ENCODE assay signal across 19 cellular contexts in the genomic region with DNA sequence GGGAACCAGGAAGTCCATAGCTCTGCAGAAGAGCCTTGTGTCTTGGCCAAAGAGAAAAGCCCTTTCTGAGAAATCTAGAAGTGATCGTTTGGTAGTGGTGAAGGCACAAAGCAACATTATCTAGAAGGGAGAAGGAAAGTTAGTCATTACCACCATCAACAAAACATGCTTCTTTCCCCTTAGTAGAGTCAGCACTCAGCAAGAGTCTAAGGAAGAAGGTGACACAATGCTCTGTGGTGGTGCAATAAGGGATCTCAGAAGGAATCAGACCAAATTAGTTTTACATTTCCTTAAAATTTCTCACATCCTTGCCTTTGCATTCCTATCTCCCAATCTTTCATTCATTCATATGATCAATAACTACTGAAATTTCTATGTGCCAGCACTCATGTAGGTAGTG.
"Had no signal": no experiment of that assay in that cellular context is flagged by ENCODE, and none has a peak within 500 bp of the region (broad histone marks: within the 10 kb centered on the region; RNA-seq: fewer than 3 reads in every experiment).

No MANE protein-coding gene starts in this region.

- H3K4me2 ChIP-seq: hepatocyte had no signal

- H3K9me3 ChIP-seq: colonic mucosa, esophagus squamous epithelium, gastroesophageal sphincter, pancreas, suprapubic skin, thyroid gland had no signal

- H3K27me3 ChIP-seq: colonic mucosa, esophagus squamous epithelium, gastroesophageal sphincter, hepatocyte, pancreas, suprapubic skin, thyroid gland had no signal

- H3K4me1 ChIP-seq: colonic mucosa, esophagus squamous epithelium, gastroesophageal sphincter, pancreas, suprapubic skin, thyroid gland had no signal

- H3K36me3 ChIP-seq: colonic mucosa, esophagus squamous epithelium, gastroesophageal sphincter, pancreas, suprapubic skin, thyroid gland had no signal

- H3K4me3 ChIP-seq: colonic mucosa, esophagus squamous epithelium, gastroesophageal sphincter, hepatocyte, pancreas, suprapubic skin, thyroid gland had no signal

- H2AFZ ChIP-seq: hepatocyte had no signal

- DNase-seq: colonic mucosa; dermis blood vessel endothelial cell; esophagus squamous epithelium; head of caudate nucleus; kidney; left colon; mesendoderm; naive B cell; occipital lobe; pancreas; right cardiac atrium; stimulated activated CD4-positive, alpha-beta T cell treated with anti-CD3 and anti-CD28 coated beads, Interleukin-4, amount 100 ng/mL, for 1 hour; stimulated activated CD8-positive, alpha-beta memory T cell treated with anti-CD3 and anti-CD28 coated beads, Interleukin-4, amount 100 ng/mL, for 48 hours; stimulated activated naive CD8-positive, alpha-beta T cell treated with anti-CD3 and anti-CD28 coated beads, Interleukin-15, Interleukin-2, amounts not matched to agents 100 U/mL and 50 U/mL, for 24 hours; thyroid gland had no signal

- H3K27ac ChIP-seq: colonic mucosa, esophagus squamous epithelium, gastroesophageal sphincter, hepatocyte, pancreas, suprapubic skin, thyroid gland had no signal

- ATAC-seq: gastroesophageal sphincter; left colon; pancreas; right cardiac atrium; stimulated activated effector memory CD8-positive, alpha-beta T cell treated with anti-CD3 and anti-CD28 coated beads, Interleukin-12 subunit alpha, Interleukin-12 subunit beta, amount 100 ng/mL, for 72 hours; stimulated activated naive CD8-positive, alpha-beta T cell treated with anti-CD3 and anti-CD28 coated beads, Interleukin-15, Interleukin-2, amounts not matched to agents 100 U/mL and 50 U/mL, for 24 hours had no signal

- H3K79me2 ChIP-seq: hepatocyte had no signal
